ENCODE assay signal across 8 cellular contexts in genomic region chr20:10671221-10671849, GRCh38. TPM values are rescaled to one million over a fixed set of nuclear protein-coding genes. Genes with fewer than 3 reads are reported as not detected.
DNase-seq lines count a peak whose midpoint lies in the region; ATAC-seq and TF ChIP-seq lines count a peak whose summit lies in the region.

No MANE protein-coding gene starts in this region.

- in situ Hi-C loops in Caki2 (cut with HindIII; ENCODE audit: low pct_unique_long_range_greater_than_20kb, low sequenced_read_pairs) = no loop called here

- peak overlapping the region; percentile 96 to 98 for H3K27ac ChIP-seq in breast epithelium

- H3K27me3 ChIP-seq in breast epithelium = no peaks in the 10 kb centered on the region

- TF ChIP-seq POLR2A in breast epithelium (IDR thresholded peaks at IDR 0.05) = no peak

- DNase-seq in Caki2 (ENCODE audit: low read depth) (peak; percentile 92), GM19238 (ENCODE audit: insufficient read length, low spot score) (peak; percentile 59), RPMI8226 (peak; percentile 91), breast epithelium (ENCODE audit: low spot score in 2 of 2) (peak; percentile 75 to 80), iPS-NIHi7 (ENCODE audit: extremely low spot score) (peak; percentile 63), skeletal muscle cell (ENCODE audit: low read depth) (peak; percentile 94), T-helper 9 cell (no peak)

- H3K36me3 ChIP-seq in breast epithelium = no peaks in the 10 kb centered on the region

- no peaks in the 10 kb centered on the region for H3K9me3 ChIP-seq in breast epithelium

- TF ChIP-seq CTCF in breast epithelium (IDR thresholded peaks at IDR 0.05) = peak; percentile 46 to 56 (median 49)

- H3K4me1 ChIP-seq in breast epithelium = peaks cover 0 to under 1% of the 10 kb centered on the region in 2 donors

- intact Hi-C loops in breast epithelium (cut with DNase I; ENCODE audit: low total_unique reads) = loop anchor here (10.0 kb wide), 2 partner anchors 107 to 1407 kb away; no protein-coding TSS in a partner anchor

- peak; percentile 35 for ATAC-seq in HG03342 (IDR thresholded peaks at IDR 0.05; ENCODE audit: unreplicated experiment)

- H3K4me3 ChIP-seq in breast epithelium (peak overlapping the region; percentile 86 to 93 (median 87)), skeletal muscle cell (ENCODE audit: low read depth, low read length) (peak overlapping the region; percentile 81)

RNA-seq across cellular contexts. Expression of gene JAG1, which starts 2.5 kb away (rescaled TPM):
- total RNA-seq in Caki2 (2014; rRNA removed; shearing (Covaris generic); ENCODE audit: low replicate concordance) = 142 and 148 TPM in 2 replicates
- total RNA-seq in breast epithelium = 10 to 100 TPM; 49.0 to 97.9 (median 75.7) TPM
